In genomic region chr13:23129329-23129728, GRCh38 we compare ENCODE assay signal across 32 cellular contexts. TPM values are rescaled to one million over a fixed set of nuclear protein-coding genes. Genes with fewer than 3 reads are reported as not detected.
"Had no signal": no experiment of that assay in that cellular context is flagged by ENCODE, and none has a peak within 500 bp of the region (broad histone marks: within the 10 kb centered on the region; RNA-seq: fewer than 3 reads in every experiment).

No MANE protein-coding gene starts in this region.

- FAIRE-seq: bronchial epithelial cell had no signal

- H3K9me3 ChIP-seq: ascending aorta, body of pancreas, MG63 had no signal

- DNase-seq: activated B cell treated with CpG ODN at 0.5 μM for 24 hours; activated CD4-positive, alpha-beta T cell treated with anti-CD3 and anti-CD28 coated beads for 1 hour; activated CD4-positive, alpha-beta T cell treated with anti-CD3 and anti-CD28 coated beads, Interleukin-2, amount 10 ng/mL, durations not matched to agents 24 days and 14 days; activated CD4-positive, alpha-beta T cell treated with anti-CD3 and anti-CD28 coated beads, Interleukin-2, amount 50 U/mL, for 48 hours; activated CD8-positive, alpha-beta memory T cell treated with anti-CD3 and anti-CD28 coated beads, Interleukin-2, amount 10 ng/mL, durations not matched to agents 7 days and 5 days; activated effector memory CD4-positive, alpha-beta T cell treated with Interleukin-2 at 50 U/mL for 16 hours; activated naive CD4-positive, alpha-beta T cell; activated naive CD8-positive, alpha-beta T cell treated with anti-CD3 and anti-CD28 coated beads, Interleukin-2, amount 50 U/mL, for 24 hours; activated T-cell treated with anti-CD3 and anti-CD28 coated beads, Interleukin-2, amount 50 U/mL, for 24 hours; amniotic stem cell; body of pancreas; central memory CD4-positive, alpha-beta T cell; MG63; NCI-H1092 treated with DMSO at 0.1 percent for 48 hours; NCI-H1417 treated with DMSO at 0.1 percent for 48 hours; NCI-H1694; NCI-H2029 treated with DMSO at 0.1 percent for 48 hours; NCI-H345; NCI-H510A; NCI-H526 treated with DMSO at 0.1 percent for 48 hours; NCI-H82; SIG-M5; T-cell; T-helper 2 cell; T1000 had no signal

- H3K27me3 ChIP-seq: ascending aorta, body of pancreas, MG63 had no signal

- H3K4me1 ChIP-seq: ascending aorta, body of pancreas had no signal

- H3K9ac ChIP-seq: KMS-11 had no signal

- ATAC-seq: activated CD8-positive, alpha-beta memory T cell treated with anti-CD3 and anti-CD28 coated beads, Interleukin-2, amount 10 ng/mL, durations not matched to agents 7 days and 5 days; activated naive CD4-positive, alpha-beta T cell treated with anti-CD3 and anti-CD28 coated beads, Interleukin-2, amount 50 U/mL, for 72 hours; activated naive CD8-positive, alpha-beta T cell treated with anti-CD3 and anti-CD28 coated beads, Interleukin-2, amount 50 U/mL, for 24 hours; body of pancreas; T-cell had no signal

- H3K36me3 ChIP-seq: ascending aorta, MG63 had no signal

- H3K27ac ChIP-seq: ascending aorta, body of pancreas, KMS-11 had no signal

- H3K4me2 ChIP-seq: KMS-11 had no signal

- H3K4me3 ChIP-seq: ascending aorta, body of pancreas, MG63 had no signal

RNA-seq across cellular contexts. Expression of gene SGCG, which starts 51.5 kb away (rescaled TPM):
- total RNA-seq: activated B cell treated with CpG ODN at 0.5 μM for 24 hours; activated CD4-positive, alpha-beta T cell treated with anti-CD3 and anti-CD28 coated beads, Interleukin-2, amount 10 ng/mL, durations not matched to agents 24 days and 14 days; activated CD8-positive, alpha-beta memory T cell treated with anti-CD3 and anti-CD28 coated beads, Interleukin-2, amount 10 ng/mL, durations not matched to agents 7 days and 5 days; activated naive CD4-positive, alpha-beta T cell treated with anti-CD3 and anti-CD28 coated beads, Interleukin-2, amount 50 U/mL, for 72 hours; activated T-helper 1 cell treated with anti-CD3 and anti-CD28 coated beads, Interleukin-12 subunit alpha, Interleukin-12 subunit beta, Interleukin-2, Interleukin-4 antibody, amounts not matched to agents 30 ng/mL and 10 ng/mL and 1 ng/mL, durations not matched to agents 14 hours and 24 hours and 36 hours; ascending aorta; OCI-LY7; RPMI7951; T-cell had no signal
